Comparison of ENCODE assay signal across 8 cellular contexts in the genomic region with DNA sequence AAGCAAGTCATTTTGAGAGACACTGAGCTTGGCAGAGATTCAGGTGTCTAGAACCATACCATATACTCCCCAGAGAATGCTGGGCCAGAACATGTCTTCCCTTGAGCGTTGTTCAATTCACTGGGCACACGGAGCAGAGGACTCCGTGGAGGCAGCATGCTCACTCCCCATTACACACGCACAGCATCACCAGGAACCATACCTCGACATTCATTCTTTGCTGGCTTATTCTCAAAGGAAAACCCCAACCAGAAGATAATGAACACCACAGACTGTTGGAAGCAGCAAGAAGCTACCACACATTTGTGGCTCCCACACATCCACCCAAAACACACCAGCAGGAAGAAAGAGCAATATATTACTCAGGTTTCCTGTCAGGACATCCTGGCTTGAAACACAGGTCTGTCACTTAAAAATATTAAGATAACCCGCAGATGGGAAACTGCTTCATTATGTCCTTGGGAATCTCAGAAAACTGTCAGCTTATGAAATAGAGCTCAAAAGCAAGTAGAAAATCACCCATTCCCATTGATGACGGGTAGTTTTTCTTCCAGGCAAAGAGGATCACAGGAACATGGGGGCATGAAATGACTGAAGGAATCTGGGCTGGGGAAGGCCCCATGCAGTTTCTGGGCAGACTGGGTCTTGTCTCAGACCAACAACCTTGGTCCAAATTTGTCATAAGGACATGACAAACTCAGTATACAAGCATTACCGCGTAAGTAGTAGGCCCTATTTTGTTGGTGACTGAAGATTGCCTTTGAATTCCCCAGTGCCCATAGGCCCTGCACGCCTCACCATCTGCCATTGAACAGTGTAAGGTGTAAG. TPM values are rescaled to one million over a fixed set of nuclear protein-coding genes. Genes with fewer than 3 reads are reported as not detected.
A peak's percentile ranks its signal among the peaks of the same experiment; 100 is the strongest.
DNase-seq lines count a peak whose midpoint lies in the region; ATAC-seq and TF ChIP-seq lines count a peak whose summit lies in the region.

No MANE protein-coding gene starts in this region.

- peaks cover 4% of the 10 kb centered on the region for H3K36me3 Mint-ChIP-seq in activated T-helper 1 cell treated with anti-CD3 and anti-CD28 coated beads, Interleukin-12 subunit alpha, Interleukin-12 subunit beta, Interleukin-2, Interleukin-4 antibody, amounts not matched to agents 30 ng/mL and 10 ng/mL and 1 ng/mL, durations not matched to agents 14 hours and 24 hours and 36 hours (ENCODE audit: low read depth)

- H3K27me3 Mint-ChIP-seq in activated T-helper 1 cell treated with anti-CD3 and anti-CD28 coated beads, Interleukin-12 subunit alpha, Interleukin-12 subunit beta, Interleukin-2, Interleukin-4 antibody, amounts not matched to agents 30 ng/mL and 10 ng/mL and 1 ng/mL, durations not matched to agents 14 hours and 24 hours and 36 hours (ENCODE audit: insufficient read depth) = no peaks in the 10 kb centered on the region

- peaks cover 38% of the 10 kb centered on the region for H3K4me1 ChIP-seq in ACC112 (ENCODE audit: control insufficient read depth, insufficient read depth, low read length, unreplicated experiment)
- H3K4me1 ChIP-seq in hepatocyte (ENCODE audit: insufficient read depth) = peaks cover 29% of the 10 kb centered on the region
- peaks cover 32 to 62% of the 10 kb centered on the region in 2 donors for H3K4me1 ChIP-seq in thyroid gland

- no peaks in the 10 kb centered on the region for H4K20me1 ChIP-seq in hepatocyte (ENCODE audit: insufficient read depth, poor library complexity, severe bottlenecking)

- TF ChIP-seq CTCF in hepatocyte (IDR thresholded peaks at IDR 0.05; ENCODE audit: poor library complexity) (no peak), thyroid gland (IDR thresholded peaks at IDR 0.05) (no peak)

- peak; percentile 33 for DNase-seq in activated T-helper 1 cell treated with anti-CD3 and anti-CD28 coated beads, Interleukin-12 subunit alpha, Interleukin-12 subunit beta, Interleukin-2, Interleukin-4 antibody, amounts not matched to agents 30 ng/mL and 10 ng/mL and 1 ng/mL, durations not matched to agents 14 hours and 24 hours and 36 hours (ENCODE audit: low spot score)
- DNase-seq in hepatocyte (ENCODE audit: low spot score) (no peak), thyroid gland (no peak), RKO (ENCODE audit: low spot score) (no peak)

- TF ChIP-seq POLR2A in thyroid gland (IDR thresholded peaks at IDR 0.05) = no peak

- no peaks in the 10 kb centered on the region for H3K9me3 ChIP-seq in hepatocyte (ENCODE audit: low read depth)
- no peaks in the 10 kb centered on the region for H3K9me3 ChIP-seq in thyroid gland

- no peaks in the 10 kb centered on the region for H3K36me3 ChIP-seq in ACC112 (ENCODE audit: insufficient read depth, low read length)
- no peaks in the 10 kb centered on the region for H3K36me3 ChIP-seq in hepatocyte (replicated peaks; ENCODE audit: insufficient read depth, low read depth)
- no peaks in the 10 kb centered on the region for H3K36me3 ChIP-seq in thyroid gland

- peak overlapping the region; percentile 18 for H2AFZ ChIP-seq in ACC112 (ENCODE audit: low read length, unreplicated experiment)
- H2AFZ ChIP-seq in hepatocyte = peak overlapping the region; percentile 39

- no peak overlapping the region for H3K4me2 ChIP-seq in hepatocyte

- peak overlapping the region; percentile 98 for H3K27ac Mint-ChIP-seq in activated T-helper 1 cell treated with anti-CD3 and anti-CD28 coated beads, Interleukin-12 subunit alpha, Interleukin-12 subunit beta, Interleukin-2, Interleukin-4 antibody, amounts not matched to agents 30 ng/mL and 10 ng/mL and 1 ng/mL, durations not matched to agents 14 hours and 24 hours and 36 hours

- H3K27me3 ChIP-seq in ACC112 (ENCODE audit: insufficient read depth, low read length) (no peaks in the 10 kb centered on the region), hepatocyte (no peaks in the 10 kb centered on the region), thyroid gland (no peaks in the 10 kb centered on the region)

- 89% methylated on average over 10 of the region's 10 CpGs for WGBS in hepatocyte (ENCODE audit: low lambda C conversion rate, missing lambda C conversion rate)
- WGBS in thyroid gland, 2 donors = 68 to 80% methylated on average over 10 of the region's 10 CpGs

- no peaks in the 10 kb centered on the region for H3K9me3 Mint-ChIP-seq in activated T-helper 1 cell treated with anti-CD3 and anti-CD28 coated beads, Interleukin-12 subunit alpha, Interleukin-12 subunit beta, Interleukin-2, Interleukin-4 antibody, amounts not matched to agents 30 ng/mL and 10 ng/mL and 1 ng/mL, durations not matched to agents 14 hours and 24 hours and 36 hours

- H3K4me3 ChIP-seq in ACC112 (ENCODE audit: low read depth, low read length) (no peak overlapping the region), hepatocyte (no peak overlapping the region), thyroid gland (replicated peaks in 1 of 3) (no peak overlapping the region)

- intact Hi-C loops in activated T-helper 1 cell treated with anti-CD3 and anti-CD28 coated beads, Interleukin-12 subunit alpha, Interleukin-12 subunit beta, Interleukin-2, Interleukin-4 antibody, amounts not matched to agents 30 ng/mL and 10 ng/mL and 1 ng/mL, durations not matched to agents 14 hours and 24 hours and 36 hours (cut with micrococcal nuclease) = loop anchor here (1.0 to 2.0 kb wide), 3 partner anchors 8 to 47 kb away; partner anchors contain the start of gene PCBP1
- intact Hi-C loops in thyroid gland (cut with DNase I) = no loop called here

- no peaks in the 10 kb centered on the region for H3K9me2 ChIP-seq in hepatocyte (replicated peaks; ENCODE audit: insufficient read depth)

- H3K4me3 Mint-ChIP-seq in activated T-helper 1 cell treated with anti-CD3 and anti-CD28 coated beads, Interleukin-12 subunit alpha, Interleukin-12 subunit beta, Interleukin-2, Interleukin-4 antibody, amounts not matched to agents 30 ng/mL and 10 ng/mL and 1 ng/mL, durations not matched to agents 14 hours and 24 hours and 36 hours = peak overlapping the region; percentile 84

- no peaks in the 10 kb centered on the region for H3K79me2 ChIP-seq in ACC112 (ENCODE audit: control insufficient read depth, insufficient read depth, low read length, unreplicated experiment)
- H3K79me2 ChIP-seq in hepatocyte = no peaks in the 10 kb centered on the region

- ATAC-seq in HG02759 (IDR thresholded peaks at IDR 0.05; ENCODE audit: unreplicated experiment) = peak; percentile 18
- ATAC-seq in HG02885 (IDR thresholded peaks at IDR 0.05; ENCODE audit: poor library complexity, unreplicated experiment) = no peak
- no peak for ATAC-seq in HG03565 (IDR thresholded peaks at IDR 0.05; ENCODE audit: unreplicated experiment)

- peaks cover 64% of the 10 kb centered on the region for H3K4me1 Mint-ChIP-seq in activated T-helper 1 cell treated with anti-CD3 and anti-CD28 coated beads, Interleukin-12 subunit alpha, Interleukin-12 subunit beta, Interleukin-2, Interleukin-4 antibody, amounts not matched to agents 30 ng/mL and 10 ng/mL and 1 ng/mL, durations not matched to agents 14 hours and 24 hours and 36 hours (ENCODE audit: low read depth)

- H3K27ac ChIP-seq in ACC112 (ENCODE audit: low read depth, low read length) (0 out of 2 replicates have a peak overlapping the region, but pooled peaks have one; percentile 84), hepatocyte (peak overlapping the region; percentile 93), thyroid gland (peak overlapping the region; percentile 92 to 97 (median 96))

RNA-seq across cellular contexts. Expression of gene PCBP1, which starts 46.5 kb away (rescaled TPM):
- 426 and 427 TPM in 2 replicates for total RNA-seq in activated T-helper 1 cell treated with anti-CD3 and anti-CD28 coated beads, Interleukin-12 subunit alpha, Interleukin-12 subunit beta, Interleukin-2, Interleukin-4 antibody, amounts not matched to agents 30 ng/mL and 10 ng/mL and 1 ng/mL, durations not matched to agents 14 hours and 24 hours and 36 hours
- 88.5 and 97.1 TPM in 2 replicates for total RNA-seq in hepatocyte
- 180 and 183 TPM in 2 replicates for polyA plus RNA-seq in hepatocyte
- total RNA-seq in thyroid gland = 100 to 1,000 TPM; 165 to 215 (median 195) TPM

RNA-seq across cellular contexts. Expression of gene C2orf42, which starts 57.1 kb away (rescaled TPM):
- total RNA-seq in activated T-helper 1 cell treated with anti-CD3 and anti-CD28 coated beads, Interleukin-12 subunit alpha, Interleukin-12 subunit beta, Interleukin-2, Interleukin-4 antibody, amounts not matched to agents 30 ng/mL and 10 ng/mL and 1 ng/mL, durations not matched to agents 14 hours and 24 hours and 36 hours = 21.6 and 24.1 TPM in 2 replicates
- total RNA-seq in hepatocyte (16.3 and 22.0 TPM in 2 replicates), thyroid gland (10 to 100 TPM in 3 of 4 donors, 1 to 10 TPM in 1; 9.8 to 26.5 (median 18.0) TPM)
- 10.1 and 14.3 TPM in 2 replicates for polyA plus RNA-seq in hepatocyte
